Comparison of ENCODE assay signal across 8 cellular contexts in the genomic region with DNA sequence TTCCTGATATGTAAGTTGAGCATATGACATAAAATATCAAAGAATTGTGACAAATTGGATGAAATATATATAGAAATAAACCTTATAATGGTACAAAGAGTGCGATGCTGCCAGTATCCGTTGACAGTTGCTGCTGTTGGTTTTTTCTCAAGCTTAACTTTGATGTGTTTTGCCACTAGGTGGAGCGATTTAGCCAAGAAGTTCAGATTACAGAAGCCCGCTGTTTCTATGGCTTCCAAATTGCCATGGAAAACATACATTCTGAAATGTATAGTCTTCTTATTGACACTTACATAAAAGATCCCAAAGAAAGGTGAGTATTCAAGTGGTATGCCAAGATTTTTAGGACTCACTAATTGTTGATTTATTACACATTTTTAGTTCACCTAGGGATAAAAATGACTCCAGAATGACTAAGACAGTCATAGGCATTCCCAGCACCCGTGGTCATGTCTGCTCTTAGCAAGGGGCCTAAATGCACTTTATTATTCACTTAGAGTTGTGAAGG. TPM values are rescaled to one million over a fixed set of nuclear protein-coding genes. Genes with fewer than 3 reads are reported as not detected.
DNase-seq lines count a peak whose midpoint lies in the region; ATAC-seq lines count a peak whose summit lies in the region.

No MANE protein-coding gene starts in this region.

- DNase-seq in stimulated activated CD4-positive, alpha-beta T cell treated with anti-CD3 and anti-CD28 coated beads, Interleukin-15, amount 100 ng/mL, for 24 hours = peak; percentile 42
- no peak for DNase-seq in stimulated activated CD4-positive, alpha-beta T cell treated with anti-CD3 and anti-CD28 coated beads, Interleukin-2, amount 100 ng/mL, for 48 hours
- DNase-seq in NCI-H1092 (lab: John Stamatoyannopoulos, UW) (peak; percentile 35), SJSA1 (ENCODE audit: low read depth in 1 of 2, low spot score in 2 of 2) (peak in 1 of 2 experiments; percentile 64), iPS-NIHi7 (ENCODE audit: extremely low spot score) (no peak)
- DNase-seq in central memory CD8-positive, alpha-beta T cell (ENCODE audit: low spot score in 2 of 2) = peak in 1 of 2 donors; percentile 51

- H3K4me1 ChIP-seq in SJSA1 (replicated peaks) (peaks cover 50% of the 10 kb centered on the region), mesodermal cell (ENCODE audit: control insufficient read depth, insufficient read depth, low read length, poor library complexity, severe bottlenecking) (peaks cover 11% of the 10 kb centered on the region)

- peak overlapping the region; percentile 49 for H3K27ac Mint-ChIP-seq in central memory CD8-positive, alpha-beta T cell (ENCODE audit: low read depth)

- H3K4me3 Mint-ChIP-seq in central memory CD8-positive, alpha-beta T cell = peak overlapping the region; percentile 47

- no peak for ATAC-seq in central memory CD8-positive, alpha-beta T cell (replicated peaks; ENCODE audit: extremely low read depth, poor library complexity, severe bottlenecking)
- ATAC-seq in HG02798 (IDR thresholded peaks at IDR 0.05; ENCODE audit: poor library complexity, unreplicated experiment) = no peak

- peaks cover 20% of the 10 kb centered on the region for H3K36me3 Mint-ChIP-seq in central memory CD8-positive, alpha-beta T cell (ENCODE audit: insufficient read depth)

- 90% methylated on average over 2 of the region's 5 CpGs; no CpG with 5 or more reads in 1 of the 2 experiments for WGBS in mesodermal cell (ENCODE audit: insufficient coverage in 2 of 2), 2 experiments

- H3K27ac ChIP-seq in SJSA1 (peak overlapping the region; percentile 11), mesodermal cell (ENCODE audit: low read depth, low read length, severe bottlenecking) (peak overlapping the region; percentile 64)

- peaks cover 14% of the 10 kb centered on the region for H3K27me3 Mint-ChIP-seq in central memory CD8-positive, alpha-beta T cell

- no peaks in the 10 kb centered on the region for H3K9me3 Mint-ChIP-seq in central memory CD8-positive, alpha-beta T cell

- H3K9me3 ChIP-seq in SJSA1 (replicated peaks) = no peaks in the 10 kb centered on the region
- H3K9me3 ChIP-seq in mesodermal cell (ENCODE audit: control insufficient read depth, low read length) = no peaks in the 10 kb centered on the region

- H3K27me3 ChIP-seq in SJSA1 (replicated peaks) = no peaks in the 10 kb centered on the region

- H3K4me3 ChIP-seq in SJSA1 (peak overlapping the region; percentile 79), mesodermal cell (ENCODE audit: extremely low read depth, insufficient read depth, low read length, poor library complexity, severe bottlenecking) (peak overlapping the region; percentile 70)

- peaks cover 55% of the 10 kb centered on the region for H3K4me1 Mint-ChIP-seq in central memory CD8-positive, alpha-beta T cell

- H3K36me3 ChIP-seq in SJSA1 (peaks cover 76% of the 10 kb centered on the region), mesodermal cell (ENCODE audit: control insufficient read depth, insufficient read depth, low read length) (peaks cover 52% of the 10 kb centered on the region)

RNA-seq across cellular contexts. Expression of a gene that starts 2.1 kb away (rescaled TPM):
- total RNA-seq in SJSA1 (2014; rRNA removed; shearing (Covaris generic)) = 180 and 209 TPM in 2 replicates
- 102 TPM for polyA plus RNA-seq in mesodermal cell (2013, experiment 1 of 2)
- polyA plus RNA-seq in mesodermal cell (2013, experiment 2 of 2) = 101 TPM

RNA-seq across cellular contexts. Expression of a gene that starts 44.4 kb away (rescaled TPM):
- total RNA-seq in SJSA1 (2014; rRNA removed; shearing (Covaris generic)) = 13.7 and 21.3 TPM in 2 replicates
- polyA plus RNA-seq in mesodermal cell (2013, experiment 1 of 2) = 1.6 TPM
- 1.6 TPM for polyA plus RNA-seq in mesodermal cell (2013, experiment 2 of 2)

Comparison
In these comparisons a context has a peak if more than half of its experiments do, and no peak if none do; other contexts are left out.
1. DNase-seq: peak in stimulated activated CD4-positive, alpha-beta T cell treated with anti-CD3 and anti-CD28 coated beads, Interleukin-15, amount 100 ng/mL, for 24 hours (single experiment) and NCI-H1092 (single experiment); none in stimulated activated CD4-positive, alpha-beta T cell treated with anti-CD3 and anti-CD28 coated beads, Interleukin-2, amount 100 ng/mL, for 48 hours (0 of 2) and iPS-NIHi7 (single experiment).